Comparison of ENCODE assay signal across 25 cellular contexts in the genomic region with DNA sequence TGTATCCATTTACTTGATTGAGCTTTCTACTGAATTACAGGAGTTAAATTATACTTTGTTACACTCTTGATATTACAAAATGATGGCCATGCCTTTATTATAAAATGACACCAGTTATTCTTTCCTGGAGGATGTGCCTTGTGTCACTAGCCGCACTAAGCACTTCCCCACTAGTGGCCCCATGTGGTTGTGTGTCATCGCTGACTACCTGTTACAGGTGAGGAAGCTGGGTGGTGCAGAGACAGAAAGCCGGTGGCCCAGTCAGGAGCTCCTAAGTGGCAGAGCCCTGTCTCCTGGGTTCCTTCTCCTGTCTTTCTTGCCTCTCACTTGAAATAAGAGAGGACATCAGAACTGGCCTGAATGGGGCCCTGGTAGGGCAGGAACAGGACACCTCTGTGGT.
DNase-seq lines count a peak whose midpoint lies in the region; ATAC-seq, FAIRE-seq and TF ChIP-seq lines count a peak whose summit lies in the region.
"Had no signal": no experiment of that assay in that cellular context is flagged by ENCODE, and none has a peak within 500 bp of the region (broad histone marks: within the 10 kb centered on the region; RNA-seq: fewer than 3 reads in every experiment).

No MANE protein-coding gene starts in this region.

- no peaks in the 10 kb centered on the region; a peak in 1 of 22 replicates for H3K9me3 ChIP-seq in BLaER1 treated with 17β-estradiol and CSF1 and Interleukin-3, amounts not matched to agents 10 nM and 100 nM (replicated peaks in 1 of 11)
- no peaks in the 10 kb centered on the region for H3K9me3 ChIP-seq in Caco-2
- H3K9me3 ChIP-seq: A549, HAP-1 had no signal

- POLR2A ChIA-PET in Caco-2 (lab: Charles Lee) = no interaction called here

- peak overlapping the region; percentile 40 to 78 (median 53) for H3K4me2 ChIP-seq in BLaER1 treated with 17β-estradiol and CSF1 and Interleukin-3, amounts not matched to agents 10 nM and 100 nM

- peaks cover 38% of the 10 kb centered on the region for H3K4me1 Mint-ChIP-seq in mesothelial cell of epicardium
- H3K4me1 Mint-ChIP-seq in Caco-2 (ENCODE audit: low read depth, unreplicated experiment) = peaks cover 28% of the 10 kb centered on the region

- peak overlapping the region; percentile 62 for H3K27ac Mint-ChIP-seq in mesothelial cell of epicardium
- H3K27ac Mint-ChIP-seq in Caco-2 (ENCODE audit: unreplicated experiment) = no peak overlapping the region
- H3K27ac Mint-ChIP-seq: activated B cell treated with CpG ODN at 0.5 μM for 24 hours; activated naive CD4-positive, alpha-beta T cell treated with anti-CD3 and anti-CD28 coated beads, Interleukin-2, amount 50 U/mL, for 24 hours; B cell had no signal

- no peaks in the 10 kb centered on the region for H3K27me3 ChIP-seq in BLaER1 treated with 17β-estradiol and CSF1 and Interleukin-3, amounts not matched to agents 10 nM and 100 nM
- H3K27me3 ChIP-seq in Caco-2 (replicated peaks; ENCODE audit: control insufficient read depth, insufficient read depth, low read length) = no peaks in the 10 kb centered on the region
- H3K27me3 ChIP-seq: dorsolateral prefrontal cortex had no signal

- peaks cover 29 to 54% (median 40%) of the 10 kb centered on the region in 10 experiments for H3K4me1 ChIP-seq in BLaER1 treated with 17β-estradiol and CSF1 and Interleukin-3, amounts not matched to agents 10 nM and 100 nM
- H3K4me1 ChIP-seq in Caco-2 = no peaks in the 10 kb centered on the region; the same call in 1 of the 2 replicates
- H3K4me1 ChIP-seq: HAP-1 had no signal

- H3K27me3 Mint-ChIP-seq in mesothelial cell of epicardium (ENCODE audit: low read depth) (no peaks in the 10 kb centered on the region), Caco-2 (ENCODE audit: insufficient read depth, unreplicated experiment) (no peaks in the 10 kb centered on the region)
- H3K27me3 Mint-ChIP-seq: activated B cell treated with CpG ODN at 0.5 μM for 24 hours; activated naive CD4-positive, alpha-beta T cell treated with anti-CD3 and anti-CD28 coated beads, Interleukin-2, amount 50 U/mL, for 24 hours; B cell had no signal

- BruUV-seq in Caco-2 (replicated peaks; lab: Mats Ljungman, UMichigan) = no TSS peak

- H3K36me3 Mint-ChIP-seq in mesothelial cell of epicardium = no peaks in the 10 kb centered on the region
- H3K36me3 Mint-ChIP-seq in Caco-2 (ENCODE audit: insufficient read depth, unreplicated experiment) = no peaks in the 10 kb centered on the region

- H4K20me1 ChIP-seq in BLaER1 treated with 17β-estradiol and CSF1 and Interleukin-3, amounts not matched to agents 10 nM and 100 nM = peaks cover 80 to 100% (median 100%) of the 10 kb centered on the region in 11 experiments

- H3K27ac ChIP-seq in BLaER1 treated with 17β-estradiol and CSF1 and Interleukin-3, amounts not matched to agents 10 nM and 100 nM = peak overlapping the region in 2 of 11 experiments; percentile 6 to 37; a peak in 3 of 22 replicates
- H3K27ac ChIP-seq: A549, dorsolateral prefrontal cortex had no signal

- CTCF ChIA-PET in Caco-2 (lab: Charles Lee) = no interaction called here

- no peak overlapping the region for H3K4me3 Mint-ChIP-seq in mesothelial cell of epicardium
- H3K4me3 Mint-ChIP-seq in Caco-2 (ENCODE audit: unreplicated experiment) = no peak overlapping the region
- H3K4me3 Mint-ChIP-seq: activated B cell treated with CpG ODN at 0.5 μM for 24 hours; activated naive CD4-positive, alpha-beta T cell treated with anti-CD3 and anti-CD28 coated beads, Interleukin-2, amount 50 U/mL, for 24 hours; activated T-helper 1 cell treated with anti-CD3 and anti-CD28 coated beads, Interleukin-12 subunit alpha, Interleukin-12 subunit beta, Interleukin-2, Interleukin-4 antibody, amounts not matched to agents 30 ng/mL and 10 ng/mL and 1 ng/mL, durations not matched to agents 14 hours and 24 hours and 36 hours; B cell had no signal

- intact Hi-C loops in Caco-2 (cut with micrococcal nuclease; ENCODE audit: unreplicated experiment) = no loop called here

- H3K9me3 Mint-ChIP-seq in mesothelial cell of epicardium (no peaks in the 10 kb centered on the region), Caco-2 (ENCODE audit: unreplicated experiment) (no peaks in the 10 kb centered on the region)
- H3K9me3 Mint-ChIP-seq: activated B cell treated with CpG ODN at 0.5 μM for 24 hours; activated naive CD4-positive, alpha-beta T cell treated with anti-CD3 and anti-CD28 coated beads, Interleukin-2, amount 50 U/mL, for 24 hours; activated T-helper 1 cell treated with anti-CD3 and anti-CD28 coated beads, Interleukin-12 subunit alpha, Interleukin-12 subunit beta, Interleukin-2, Interleukin-4 antibody, amounts not matched to agents 30 ng/mL and 10 ng/mL and 1 ng/mL, durations not matched to agents 14 hours and 24 hours and 36 hours had no signal

- TF ChIP-seq CTCF in epithelial cell of esophagus (IDR thresholded peaks at IDR 0.05; ENCODE audit: insufficient read depth, low read depth, low read length, missing control alignments) (no peak), mesothelial cell of epicardium (IDR thresholded peaks at IDR 0.05; ENCODE audit: unreplicated experiment) (no peak), Caco-2 (IDR thresholded peaks at IDR 0.05; ENCODE audit: insufficient read depth in 1 of 2, low read depth in 1 of 2, low read length in 1 of 2, severe bottlenecking in 1 of 2, unreplicated experiment in 1 of 2) (no peak)

- peaks cover 0 to 32% (median 2%) of the 10 kb centered on the region in 11 experiments; a peak in 6 of 22 replicates for H3K36me3 ChIP-seq in BLaER1 treated with 17β-estradiol and CSF1 and Interleukin-3, amounts not matched to agents 10 nM and 100 nM
- no peaks in the 10 kb centered on the region for H3K36me3 ChIP-seq in Caco-2 (ENCODE audit: control insufficient read depth, insufficient read depth, low read length)
- H3K36me3 ChIP-seq: HAP-1 had no signal

- DNase-seq in LoVo (ENCODE audit: low spot score) (peak; percentile 39), epithelial cell of esophagus (ENCODE audit: low read depth) (peak; percentile 88), mesothelial cell of epicardium (ENCODE audit: low spot score in 2 of 2, unreplicated experiment in 2 of 2) (no peak), GM19239 (ENCODE audit: insufficient read length, low spot score) (no peak), Caco-2 (no peak)
- DNase-seq in activated CD4-positive, CD25-positive, alpha-beta regulatory T cell treated with anti-CD3 and anti-CD28 coated beads, Interleukin-2, amount 50 U/mL, for 72 hours = no peak
- DNase-seq: activated B cell treated with CpG ODN at 0.5 μM for 24 hours; activated CD4-positive, alpha-beta T cell treated with anti-CD3 and anti-CD28 coated beads, Interleukin-2, amount 50 U/mL, for 4 hours; central memory CD4-positive, alpha-beta T cell; dorsolateral prefrontal cortex; foreskin melanocyte; NCI-H2081; occipital lobe; stimulated activated CD4-positive, alpha-beta T cell treated with anti-CD3 and anti-CD28 coated beads, Interleukin-2, amount 100 ng/mL, for 24 hours; T-helper 9 cell had no signal

- no peak for ATAC-seq in GM19351 (IDR thresholded peaks at IDR 0.05; ENCODE audit: unreplicated experiment)
- ATAC-seq: Right ventricle myocardium inferior had no signal

- no peak overlapping the region for H3K9ac ChIP-seq in BLaER1 treated with 17β-estradiol and CSF1 and Interleukin-3, amounts not matched to agents 10 nM and 100 nM

- H3K4me3 ChIP-seq in BLaER1 treated with 17β-estradiol and CSF1 and Interleukin-3, amounts not matched to agents 10 nM and 100 nM = no peak overlapping the region
- no peak overlapping the region for H3K4me3 ChIP-seq in epithelial cell of esophagus (ENCODE audit: low read length)
- H3K4me3 ChIP-seq in Caco-2 (ENCODE audit: low read depth, low read length) = no peak overlapping the region
- H3K4me3 ChIP-seq: A549, dorsolateral prefrontal cortex, HAP-1, skin epidermis had no signal

- no peak for FAIRE-seq in GM19239 (lab: Jason Lieb, UNC)
- FAIRE-seq: A549, islet of Langerhans had no signal

Comparison
In these comparisons a context has a peak if more than half of its experiments do, and no peak if none do; other contexts are left out.
1. DNase-seq: peak in LoVo (single experiment) and epithelial cell of esophagus (single experiment); none in mesothelial cell of epicardium (0 of 2), GM19239 (single experiment), activated CD4-positive, CD25-positive, alpha-beta regulatory T cell treated with anti-CD3 and anti-CD28 coated beads, Interleukin-2, amount 50 U/mL, for 72 hours (single experiment) and Caco-2 (0 of 2).